ENCODE assay signal across 19 cellular contexts in the genomic region with DNA sequence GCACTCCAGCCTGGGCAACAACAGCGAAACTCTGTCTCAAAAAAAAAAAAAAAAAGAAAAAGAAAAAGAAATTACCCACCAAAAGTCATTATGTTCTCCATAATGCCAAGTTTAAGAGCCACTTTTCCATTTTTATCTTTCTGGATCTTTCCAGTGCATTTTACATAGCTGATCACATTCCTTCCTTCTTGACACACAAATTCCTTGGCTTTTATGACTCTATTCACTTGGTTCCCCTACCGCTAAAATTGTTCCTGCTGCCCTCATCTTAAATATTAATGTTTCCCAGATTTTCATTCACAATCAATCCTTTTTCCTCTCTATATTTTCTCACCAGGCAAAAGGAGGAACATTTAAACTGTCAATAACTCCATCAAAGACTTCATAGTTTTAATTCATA.
"Had no signal": no experiment of that assay in that cellular context is flagged by ENCODE, and none has a peak within 500 bp of the region (broad histone marks: within the 10 kb centered on the region; RNA-seq: fewer than 3 reads in every experiment).

No MANE protein-coding gene starts in this region.

- H3K27ac ChIP-seq: adrenal gland, colonic mucosa, esophagus muscularis mucosa, left lung, transverse colon, WERI-Rb-1 had no signal

- H3K4me1 ChIP-seq: adrenal gland, colonic mucosa, esophagus muscularis mucosa, left lung, transverse colon had no signal

- H3K9me3 ChIP-seq: adrenal gland, colonic mucosa, esophagus muscularis mucosa, left lung, mucosa of descending colon, transverse colon had no signal

- H3K27me3 ChIP-seq: adrenal gland, colonic mucosa, esophagus muscularis mucosa, left lung, transverse colon had no signal

- H3K4me3 ChIP-seq: adrenal gland, colonic mucosa, esophagus muscularis mucosa, left lung, mucosa of descending colon, transverse colon had no signal

- H3K4me3 Mint-ChIP-seq: activated CD4-positive, alpha-beta memory T cell treated with anti-CD3 and anti-CD28 coated beads, Interleukin-2, amount 10 ng/mL, durations not matched to agents 7 days and 5 days; activated T-helper 1 cell treated with anti-CD3 and anti-CD28 coated beads, Interleukin-12 subunit alpha, Interleukin-12 subunit beta, Interleukin-2, Interleukin-4 antibody, amounts not matched to agents 30 ng/mL and 10 ng/mL and 1 ng/mL, durations not matched to agents 14 hours and 24 hours and 36 hours; nephron; stimulated activated memory B cell treated with anti-CD40 and anti-IgM and Interleukin-4, amounts not matched to agents 10 μg/mL and 1 μg/mL and 100 μg/mL, for 72 hours had no signal

- H3K36me3 ChIP-seq: colonic mucosa had no signal

- H3K4me1 Mint-ChIP-seq: nephron had no signal

- H3K27me3 Mint-ChIP-seq: activated CD4-positive, alpha-beta memory T cell treated with anti-CD3 and anti-CD28 coated beads, Interleukin-2, amount 10 ng/mL, durations not matched to agents 7 days and 5 days; stimulated activated memory B cell treated with anti-CD40 and anti-IgM and Interleukin-4, amounts not matched to agents 10 μg/mL and 1 μg/mL and 100 μg/mL, for 72 hours had no signal

- H3K27ac Mint-ChIP-seq: nephron had no signal

- DNase-seq: activated CD4-positive, alpha-beta memory T cell treated with anti-CD3 and anti-CD28 coated beads, Interleukin-2, amount 10 ng/mL, durations not matched to agents 7 days and 5 days; activated naive CD4-positive, alpha-beta T cell treated with Interleukin-2 at 50 U/mL for 16 hours; adrenal gland; colonic mucosa; foreskin fibroblast; hippocampal formation; kidney; left lung; mucosa of descending colon; nucleus accumbens; posterior cingulate gyrus; retina; substantia nigra; transverse colon; WERI-Rb-1 had no signal

- ATAC-seq: left lung; mucosa of descending colon; stimulated activated memory B cell treated with anti-CD40 and anti-IgM and Interleukin-4, amounts not matched to agents 10 μg/mL and 1 μg/mL and 100 μg/mL, for 72 hours had no signal
